9 cellular contexts compared by ENCODE assay signal in the genomic region with DNA sequence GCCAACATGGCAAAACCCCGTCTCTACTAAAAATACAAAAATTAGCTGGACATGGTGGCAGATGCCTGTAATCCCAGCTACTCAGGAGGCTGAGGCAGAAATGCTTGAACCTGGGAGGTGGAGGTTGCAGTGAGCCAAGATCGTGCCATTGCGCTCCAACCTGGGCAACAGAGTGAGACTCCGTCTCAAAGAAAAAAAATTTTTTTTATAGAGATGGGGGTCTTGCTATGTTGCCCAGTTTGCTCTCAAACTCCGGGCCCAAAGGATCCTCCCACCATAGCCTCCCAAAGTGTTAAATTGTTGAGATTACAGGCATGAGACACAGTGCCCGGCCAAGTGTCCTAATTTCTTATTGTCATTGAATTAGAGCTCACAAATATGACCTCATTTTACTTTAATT. TPM values are rescaled to one million over a fixed set of nuclear protein-coding genes. Genes with fewer than 3 reads are reported as not detected.
"Had no signal": no experiment of that assay in that cellular context is flagged by ENCODE, and none has a peak within 500 bp of the region (broad histone marks: within the 10 kb centered on the region; RNA-seq: fewer than 3 reads in every experiment).

No MANE protein-coding gene starts in this region.

RNA-seq across cellular contexts. Expression of a gene that starts 15.3 kb away (rescaled TPM):
- total RNA-seq: PC-3, Peyer's patch, RPMI7951, SJCRH30, SJSA1, SK-MEL-5 had no signal
- polyA plus RNA-seq: SK-N-SH had no signal

RNA-seq across cellular contexts. Expression of a gene that starts 15.6 kb away (rescaled TPM):
- total RNA-seq: SK-MEL-5 had no signal

RNA-seq across cellular contexts. Expression of a gene that starts 17.2 kb away (rescaled TPM):
- total RNA-seq: Peyer's patch, Right ventricle myocardium inferior, Right ventricle myocardium superior, RPMI7951, SJSA1 had no signal

RNA-seq across cellular contexts. Expression of a gene that starts 21.1 kb away (rescaled TPM):
- total RNA-seq: Right ventricle myocardium superior, SJSA1 had no signal
